ENCODE assay signal across 15 cellular contexts in genomic region chr1:232912845-232913580, GRCh38.
"Had no signal": no experiment of that assay in that cellular context is flagged by ENCODE, and none has a peak within 500 bp of the region (broad histone marks: within the 10 kb centered on the region; RNA-seq: fewer than 3 reads in every experiment).

No MANE protein-coding gene starts in this region.

- H3K4me3 ChIP-seq: hepatocyte, suprapubic skin, thyroid gland, uterus had no signal

- H2AFZ ChIP-seq: hepatocyte had no signal

- H3K9me3 ChIP-seq: suprapubic skin, thyroid gland, uterus had no signal

- H3K4me1 ChIP-seq: suprapubic skin, thyroid gland, uterus had no signal

- H3K36me3 ChIP-seq: suprapubic skin, thyroid gland, uterus had no signal

- ATAC-seq: effector memory CD8-positive, alpha-beta T cell; left colon; naive thymus-derived CD4-positive, alpha-beta T cell had no signal

- H3K27ac ChIP-seq: hepatocyte, suprapubic skin had no signal

- H3K27me3 ChIP-seq: hepatocyte, suprapubic skin, thyroid gland, uterus had no signal

- H3K4me2 ChIP-seq: hepatocyte had no signal

- H3K79me2 ChIP-seq: hepatocyte had no signal

- DNase-seq: cerebellar nuclear complex; effector memory CD8-positive, alpha-beta T cell; erythroblast; glutamatergic neuron; left colon; mammary epithelial cell; naive thymus-derived CD4-positive, alpha-beta T cell; nephron progenitor cell; small intestine; stimulated activated CD4-positive, alpha-beta T cell treated with anti-CD3 and anti-CD28 coated beads, Interleukin-12 subunit alpha, Interleukin-12 subunit beta, amount 100 ng/mL, for 4 hours; stimulated activated naive CD4-positive, alpha-beta T cell; thyroid gland; uterus had no signal
